22 cellular contexts compared by ENCODE assay signal in the genomic region with DNA sequence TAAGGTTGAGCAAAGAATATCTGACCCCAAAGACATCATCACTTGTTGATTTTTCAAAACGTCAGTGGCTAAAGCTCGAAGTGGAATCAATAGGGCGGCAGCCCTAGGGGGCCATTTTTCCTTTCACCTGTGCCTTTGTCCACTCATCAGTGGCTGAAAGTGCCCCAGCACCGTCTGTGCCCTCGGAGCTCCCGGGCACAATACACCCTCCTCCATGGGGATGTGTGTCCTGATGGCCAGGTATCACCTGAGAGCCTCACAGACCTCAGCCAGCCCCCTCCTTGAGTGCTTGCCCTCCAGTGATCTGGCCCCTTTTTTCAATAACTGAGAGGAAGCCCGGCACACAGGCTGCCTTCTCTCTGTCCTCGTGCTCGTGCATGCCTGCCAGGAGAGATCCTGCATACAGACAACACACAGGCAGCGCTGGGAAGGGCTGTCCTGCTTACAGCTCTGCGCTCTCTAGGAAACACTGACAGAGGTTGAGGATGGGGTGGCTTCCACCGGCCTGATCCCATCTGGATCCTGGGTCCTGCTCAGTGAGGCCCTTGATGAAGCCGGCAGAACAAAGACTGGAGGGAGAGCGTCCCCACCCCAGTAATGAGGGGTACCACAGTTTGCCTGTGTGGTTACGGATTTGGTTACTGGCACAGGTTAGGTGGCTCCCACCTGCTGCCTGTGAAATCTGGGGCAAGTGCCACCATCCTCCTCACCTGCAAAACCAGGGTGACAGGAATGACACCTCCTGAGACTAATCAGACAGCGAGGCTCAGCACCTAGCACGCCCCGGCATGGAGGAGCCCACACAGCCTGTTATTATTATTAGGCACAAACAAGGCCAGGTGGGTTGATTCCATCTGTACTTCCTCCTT.
"Had no signal": no experiment of that assay in that cellular context is flagged by ENCODE, and none has a peak within 500 bp of the region (broad histone marks: within the 10 kb centered on the region; RNA-seq: fewer than 3 reads in every experiment).

No MANE protein-coding gene starts in this region.

- H3K9me3 Mint-ChIP-seq: activated CD4-positive, alpha-beta T cell treated with anti-CD3 and anti-CD28 coated beads, Interleukin-2, amount 10 ng/mL, durations not matched to agents 24 days and 14 days; activated naive CD4-positive, alpha-beta T cell treated with anti-CD3 and anti-CD28 coated beads, Interleukin-2, amount 50 U/mL, for 24 hours; activated T-cell treated with anti-CD3 and anti-CD28 coated beads, Interleukin-2, amount 50 U/mL, for 4 hours; immature natural killer cell; memory B cell; natural killer cell treated with Interleukin-12 subunit alpha and Interleukin-12 subunit beta and Interleukin-15 and Interleukin-18, amount 100 ng/mL, for 72 hours; T-helper 2 cell treated with Interferon-gamma antibody and Interleukin-4, amounts not matched to agents 5 μg/mL and 100 μg/mL, for 36 hours had no signal

- H3K4me1 Mint-ChIP-seq: activated CD4-positive, alpha-beta T cell treated with anti-CD3 and anti-CD28 coated beads, Interleukin-2, amount 10 ng/mL, durations not matched to agents 24 days and 14 days; activated naive CD4-positive, alpha-beta T cell treated with anti-CD3 and anti-CD28 coated beads, Interleukin-2, amount 50 U/mL, for 24 hours; immature natural killer cell; memory B cell had no signal

- H3K36me3 Mint-ChIP-seq: activated naive CD4-positive, alpha-beta T cell treated with anti-CD3 and anti-CD28 coated beads, Interleukin-2, amount 50 U/mL, for 24 hours; immature natural killer cell; memory B cell; natural killer cell treated with Interleukin-12 subunit alpha and Interleukin-12 subunit beta and Interleukin-15 and Interleukin-18, amount 100 ng/mL, for 72 hours had no signal

- H3K4me3 ChIP-seq: ascending aorta, breast epithelium, esophagus squamous epithelium, tibial nerve, uterus had no signal

- H3K4me1 ChIP-seq: ascending aorta, breast epithelium, esophagus squamous epithelium, tibial nerve, uterus had no signal

- H3K27ac Mint-ChIP-seq: activated CD4-positive, alpha-beta T cell treated with anti-CD3 and anti-CD28 coated beads, Interleukin-2, amount 10 ng/mL, durations not matched to agents 24 days and 14 days; activated naive CD4-positive, alpha-beta T cell treated with anti-CD3 and anti-CD28 coated beads, Interleukin-2, amount 50 U/mL, for 24 hours; immature natural killer cell; memory B cell; natural killer cell treated with Interleukin-12 subunit alpha and Interleukin-12 subunit beta and Interleukin-15 and Interleukin-18, amount 100 ng/mL, for 72 hours; T-helper 2 cell treated with Interferon-gamma antibody and Interleukin-4, amounts not matched to agents 5 μg/mL and 100 μg/mL, for 36 hours had no signal

- H3K9me3 ChIP-seq: ascending aorta, breast epithelium, esophagus squamous epithelium, tibial nerve, uterus had no signal

- DNase-seq: activated CD4-positive, alpha-beta T cell treated with anti-CD3 and anti-CD28 coated beads, Interleukin-2, amount 10 ng/mL, durations not matched to agents 24 days and 14 days; activated CD4-positive, CD25-positive, alpha-beta regulatory T cell; activated CD8-positive, alpha-beta memory T cell treated with anti-CD3 and anti-CD28 coated beads, Interleukin-2, amount 50 U/mL, for 4 hours; activated gamma-delta T cell; activated T-cell treated with anti-CD3 and anti-CD28 coated beads, Interleukin-2, amount 50 U/mL, for 4 hours; cerebellar nuclear complex; effector CD8-positive, alpha-beta T cell; esophagus squamous epithelium; immature natural killer cell; nucleus accumbens; stimulated activated CD4-positive, alpha-beta T cell treated with anti-CD3 and anti-CD28 coated beads, Interleukin-12 subunit alpha, Interleukin-12 subunit beta, amount 100 ng/mL, for 4 hours; stimulated activated CD4-positive, alpha-beta T cell treated with anti-CD3 and anti-CD28 coated beads, Interleukin-1b, Interleukin-23, amount 100 ng/mL, for 48 hours; stimulated activated naive CD4-positive, alpha-beta T cell treated with Interleukin-2 at 50 U/mL for 16 hours; SW 1271; uterus had no signal

- H3K27me3 ChIP-seq: ascending aorta, tibial nerve, uterus had no signal

- H3K4me3 Mint-ChIP-seq: activated CD4-positive, alpha-beta T cell treated with anti-CD3 and anti-CD28 coated beads, Interleukin-2, amount 10 ng/mL, durations not matched to agents 24 days and 14 days; activated naive CD4-positive, alpha-beta T cell treated with anti-CD3 and anti-CD28 coated beads, Interleukin-2, amount 50 U/mL, for 24 hours; activated T-cell treated with anti-CD3 and anti-CD28 coated beads, Interleukin-2, amount 50 U/mL, for 4 hours; immature natural killer cell; memory B cell; natural killer cell treated with Interleukin-12 subunit alpha and Interleukin-12 subunit beta and Interleukin-15 and Interleukin-18, amount 100 ng/mL, for 72 hours; T-helper 2 cell treated with Interferon-gamma antibody and Interleukin-4, amounts not matched to agents 5 μg/mL and 100 μg/mL, for 36 hours had no signal

- H3K36me3 ChIP-seq: ascending aorta, breast epithelium, esophagus squamous epithelium, tibial nerve, uterus had no signal

- H3K27ac ChIP-seq: ascending aorta, breast epithelium, esophagus squamous epithelium, tibial nerve, uterus had no signal

- ATAC-seq: activated T-cell treated with anti-CD3 and anti-CD28 coated beads, Interleukin-2, amount 50 U/mL, for 4 hours; natural killer cell treated with Interleukin-12 subunit alpha and Interleukin-12 subunit beta and Interleukin-15 and Interleukin-18, amount 100 ng/mL, for 72 hours had no signal
